ENCODE assay signal across 17 cellular contexts in genomic region chr17:74276051-74276476, GRCh38. TPM values are rescaled to one million over a fixed set of nuclear protein-coding genes. Genes with fewer than 3 reads are reported as not detected.
DNase-seq lines count a peak whose midpoint lies in the region; ATAC-seq, FAIRE-seq and TF ChIP-seq lines count a peak whose summit lies in the region.
"Had no signal": no experiment of that assay in that cellular context is flagged by ENCODE, and none has a peak within 500 bp of the region (broad histone marks: within the 10 kb centered on the region; RNA-seq: fewer than 3 reads in every experiment).

No MANE protein-coding gene starts in this region.

- H3K56ac ChIP-seq in H1 (replicated peaks; ENCODE audit: insufficient read length, low read depth, low read length): no peak overlapping the region

- H3K23me2 ChIP-seq in H1 (ENCODE audit: low read depth, low read length): peaks cover 3% of the 10 kb centered on the region; the same call in 1 of the 2 replicates

- H3K27me3 ChIP-seq in H1 (replicated peaks in 1 of 4; ENCODE audit: control insufficient read depth in 3 of 4, extremely low read depth in 1 of 4, insufficient read depth in 3 of 4, low read length in 3 of 4): peaks cover 0 to 17% (median 15%) of the 10 kb centered on the region in 4 experiments; a peak in 6 of 7 replicates
- H3K27me3 ChIP-seq in testis: no peaks in the 10 kb centered on the region
- no peaks in the 10 kb centered on the region for H3K27me3 ChIP-seq in thyroid gland

- no peaks in the 10 kb centered on the region for H3K79me1 ChIP-seq in H1 (ENCODE audit: low read depth, low read length)

- WGBS in H1 (ENCODE audit: extremely low coverage in 1 of 2, insufficient coverage in 1 of 2, insufficient read length in 1 of 2, insufficient replicate concordance in 2 of 2, low coverage in 1 of 2, low lambda C conversion rate in 2 of 2, missing lambda C conversion rate in 1 of 2), 2 experiments: 90% methylated on average over 12 of the region's 12 CpGs; no CpG with 5 or more reads in 1 of the 2 experiments
- 29 to 37% methylated on average over 9 to 12 of the region's 12 CpGs for WGBS in testis, 2 donors
- 29 to 41% methylated on average over 12 of the region's 12 CpGs for WGBS in thyroid gland, 2 donors

- intact Hi-C loops in activated CD8-positive, alpha-beta T cell treated with anti-CD3 and anti-CD28 coated beads for 36 hours (cut with micrococcal nuclease): no loop called here
- intact Hi-C loops in testis (cut with DNase I; ENCODE audit: low total_unique reads): no loop called here
- intact Hi-C loops in thyroid gland (cut with DNase I): no loop called here

- no peak overlapping the region for H3K14ac ChIP-seq in H1 (ENCODE audit: insufficient read length)

- ATAC-seq in activated CD8-positive, alpha-beta T cell treated with anti-CD3 and anti-CD28 coated beads, Interleukin-2, amount 10 ng/mL, durations not matched to agents 7 days and 5 days: no peak
- ATAC-seq in activated CD8-positive, alpha-beta T cell treated with anti-CD3 and anti-CD28 coated beads for 36 hours: no peak
- ATAC-seq in HG03442 (IDR thresholded peaks at IDR 0.05; ENCODE audit: unreplicated experiment) (no peak), GM21447 (IDR thresholded peaks at IDR 0.05; ENCODE audit: unreplicated experiment) (no peak)

- TF ChIP-seq CTCF in activated CD8-positive, alpha-beta T cell treated with anti-CD3 and anti-CD28 coated beads for 36 hours (IDR thresholded peaks at IDR 0.05): no peak
- TF ChIP-seq CTCF in H1 (IDR thresholded peaks at IDR 0.05; ENCODE audit: control extremely low read depth in 1 of 3, insufficient read depth in 1 of 3, low read depth in 1 of 3, low read length in 3 of 3) (no peak), testis (IDR thresholded peaks at IDR 0.05) (no peak), thyroid gland (IDR thresholded peaks at IDR 0.05) (no peak)

- POLR2A ChIA-PET in activated CD8-positive, alpha-beta T cell treated with anti-CD3 and anti-CD28 coated beads, Interleukin-2, amount 10 ng/mL, durations not matched to agents 7 days and 5 days (lab: Charles Lee): no interaction called here
- POLR2A ChIA-PET in activated CD8-positive, alpha-beta T cell treated with anti-CD3 and anti-CD28 coated beads for 36 hours (lab: Charles Lee): interaction anchor here (1.1 kb wide), 1 partner anchor 72 kb away, joined by 3 read pairs; no protein-coding TSS in a partner anchor
- POLR2A ChIA-PET in H1 (lab: Charles Lee; ENCODE audit: partially characterized antibody): interaction anchor here (2.0 kb wide), 1 partner anchor 68 kb away, joined by 4 read pairs; no protein-coding TSS in a partner anchor

- H3K27me3 Mint-ChIP-seq in activated CD8-positive, alpha-beta T cell treated with anti-CD3 and anti-CD28 coated beads, Interleukin-2, amount 10 ng/mL, durations not matched to agents 7 days and 5 days (ENCODE audit: low read depth): peaks cover 5% of the 10 kb centered on the region
- peaks cover 4% of the 10 kb centered on the region for H3K27me3 Mint-ChIP-seq in activated CD8-positive, alpha-beta T cell treated with anti-CD3 and anti-CD28 coated beads for 36 hours

- TF ChIP-seq POLR2A in H1 (IDR thresholded peaks at IDR 0.05; ENCODE audit: control extremely low read depth in 1 of 2, low read depth in 2 of 2, low read length in 2 of 2) (no peak), testis (IDR thresholded peaks at IDR 0.05) (no peak), thyroid gland (IDR thresholded peaks at IDR 0.05) (no peak)

- CTCF ChIA-PET in activated CD8-positive, alpha-beta T cell treated with anti-CD3 and anti-CD28 coated beads, Interleukin-2, amount 10 ng/mL, durations not matched to agents 7 days and 5 days (lab: Charles Lee): no interaction called here
- CTCF ChIA-PET in activated CD8-positive, alpha-beta T cell treated with anti-CD3 and anti-CD28 coated beads for 36 hours (lab: Charles Lee): interaction anchor here (0.8 to 1.7 kb wide), 3 partner anchors 9 to 12 kb away, joined by 3 to 4 read pairs (median 3); no protein-coding TSS in a partner anchor
- CTCF ChIA-PET in H1 (lab: Charles Lee; ENCODE audit: partially characterized antibody): interaction anchor here (0.6 to 3.3 kb wide), 5 partner anchors 8 to 493 kb away, joined by 3 to 18 read pairs (median 7); no protein-coding TSS in a partner anchor

- no peaks in the 10 kb centered on the region for H3K9me3 Mint-ChIP-seq in activated CD8-positive, alpha-beta T cell treated with anti-CD3 and anti-CD28 coated beads, Interleukin-2, amount 10 ng/mL, durations not matched to agents 7 days and 5 days (ENCODE audit: insufficient read depth)
- H3K9me3 Mint-ChIP-seq in activated CD8-positive, alpha-beta T cell treated with anti-CD3 and anti-CD28 coated beads for 36 hours: no peaks in the 10 kb centered on the region
- H3K9me3 Mint-ChIP-seq: activated CD4-positive, alpha-beta T cell treated with anti-CD3 and anti-CD28 coated beads, Interleukin-2, amount 10 ng/mL, durations not matched to agents 24 days and 14 days had no signal

- H4K91ac ChIP-seq in H1 (replicated peaks; ENCODE audit: insufficient read length, low read length): no peak overlapping the region

- H2BK12ac ChIP-seq in H1 (ENCODE audit: low read depth, low read length): no peak overlapping the region

- H2BK120ac ChIP-seq in H1 (replicated peaks; ENCODE audit: low read depth, low read length): no peak overlapping the region

- peak overlapping the region; percentile 63; the same call in 1 of the 2 replicates for H4K8ac ChIP-seq in H1 (ENCODE audit: extremely low read depth, insufficient read depth, low read length)

- no peak overlapping the region for H3K4ac ChIP-seq in H1 (replicated peaks; ENCODE audit: insufficient read length, low read depth, low read length)

- H3K36me3 ChIP-seq in H1 (ENCODE audit: control insufficient read depth in 2 of 4, insufficient read depth in 4 of 4, low read length in 3 of 4): no peaks in the 10 kb centered on the region
- H3K36me3 ChIP-seq in testis (ENCODE audit: low read depth, missing control alignments): no peaks in the 10 kb centered on the region
- no peaks in the 10 kb centered on the region for H3K36me3 ChIP-seq in thyroid gland

- H3K4me3 ChIP-seq in H1 (ENCODE audit: extremely low read depth in 1 of 4, insufficient read depth in 2 of 4, low read depth in 3 of 4, low read length in 4 of 4) (no peak overlapping the region), testis (no peak overlapping the region), thyroid gland (replicated peaks in 1 of 3) (no peak overlapping the region)

- peak overlapping the region; percentile 21 for H3K27ac Mint-ChIP-seq in activated CD8-positive, alpha-beta T cell treated with anti-CD3 and anti-CD28 coated beads, Interleukin-2, amount 10 ng/mL, durations not matched to agents 7 days and 5 days
- H3K27ac Mint-ChIP-seq in activated CD8-positive, alpha-beta T cell treated with anti-CD3 and anti-CD28 coated beads for 36 hours: no peak overlapping the region
- H3K27ac Mint-ChIP-seq: activated CD4-positive, alpha-beta T cell treated with anti-CD3 and anti-CD28 coated beads, Interleukin-2, amount 10 ng/mL, durations not matched to agents 24 days and 14 days; progenitor cell of endocrine pancreas had no signal

- peaks cover 55% of the 10 kb centered on the region for H3K4me1 Mint-ChIP-seq in activated CD8-positive, alpha-beta T cell treated with anti-CD3 and anti-CD28 coated beads, Interleukin-2, amount 10 ng/mL, durations not matched to agents 7 days and 5 days (ENCODE audit: low read depth)
- H3K4me1 Mint-ChIP-seq in activated CD8-positive, alpha-beta T cell treated with anti-CD3 and anti-CD28 coated beads for 36 hours (ENCODE audit: low read depth): peaks cover 25% of the 10 kb centered on the region

- no peak overlapping the region for H3K4me3 Mint-ChIP-seq in activated CD8-positive, alpha-beta T cell treated with anti-CD3 and anti-CD28 coated beads, Interleukin-2, amount 10 ng/mL, durations not matched to agents 7 days and 5 days
- H3K4me3 Mint-ChIP-seq in activated CD8-positive, alpha-beta T cell treated with anti-CD3 and anti-CD28 coated beads for 36 hours: no peak overlapping the region
- H3K4me3 Mint-ChIP-seq: activated CD4-positive, alpha-beta T cell treated with anti-CD3 and anti-CD28 coated beads, Interleukin-2, amount 10 ng/mL, durations not matched to agents 24 days and 14 days had no signal

- no peak overlapping the region for H2AK5ac ChIP-seq in H1 (ENCODE audit: low read depth, low read length)

- no peak overlapping the region for H3K27ac ChIP-seq in H1 (ENCODE audit: low read depth, low read length)
- H3K27ac ChIP-seq in testis: peak overlapping the region; percentile 48 to 68
- peak overlapping the region in 1 of 3 donors; percentile 33 for H3K27ac ChIP-seq in thyroid gland

- H4K20me1 ChIP-seq in H1 (replicated peaks in 1 of 2; ENCODE audit: control insufficient read depth in 1 of 2, insufficient read depth in 2 of 2, low read length in 2 of 2): no peaks in the 10 kb centered on the region

- H3K4me1 ChIP-seq in H1 (replicated peaks in 1 of 4; ENCODE audit: control insufficient read depth in 3 of 4, insufficient read depth in 4 of 4, low read length in 3 of 4): peaks cover 0 to 5% (median 3%) of the 10 kb centered on the region in 4 experiments; a peak in 6 of 7 replicates
- H3K4me1 ChIP-seq in testis: peaks cover 28% of the 10 kb centered on the region
- peaks cover 8 to 42% of the 10 kb centered on the region in 2 donors for H3K4me1 ChIP-seq in thyroid gland

- peaks cover 4% of the 10 kb centered on the region for H3K36me3 Mint-ChIP-seq in activated CD8-positive, alpha-beta T cell treated with anti-CD3 and anti-CD28 coated beads, Interleukin-2, amount 10 ng/mL, durations not matched to agents 7 days and 5 days (ENCODE audit: low read depth)
- H3K36me3 Mint-ChIP-seq in activated CD8-positive, alpha-beta T cell treated with anti-CD3 and anti-CD28 coated beads for 36 hours (ENCODE audit: low read depth): no peaks in the 10 kb centered on the region

- H2AFZ ChIP-seq in H1 (ENCODE audit: low read length): no peak overlapping the region

- H2BK5ac ChIP-seq in H1 (ENCODE audit: low read depth, low read length): no peak overlapping the region

- DNase-seq in activated CD8-positive, alpha-beta T cell treated with anti-CD3 and anti-CD28 coated beads, Interleukin-2, amount 10 ng/mL, durations not matched to agents 7 days and 5 days: no peak
- DNase-seq in activated CD8-positive, alpha-beta T cell treated with anti-CD3 and anti-CD28 coated beads for 36 hours: no peak
- no peak for DNase-seq in H1 (ENCODE audit: low read depth in 1 of 2, low spot score in 2 of 2)
- peak; percentile 51 for DNase-seq in middle frontal gyrus (ENCODE audit: extremely low spot score, low spot score)
- DNase-seq in testis: peak; percentile 82
- no peak for DNase-seq in thyroid gland
- DNase-seq: activated CD4-positive, alpha-beta T cell treated with anti-CD3 and anti-CD28 coated beads, Interleukin-2, amount 10 ng/mL, durations not matched to agents 24 days and 14 days; NCI-H1417 had no signal

- H2BK15ac ChIP-seq in H1 (ENCODE audit: low read length): no peak overlapping the region

- no peak overlapping the region for H2BK20ac ChIP-seq in H1 (ENCODE audit: low read length)

- H3K79me2 ChIP-seq in H1 (ENCODE audit: control insufficient read depth in 1 of 2, insufficient read depth in 2 of 2, low read length in 2 of 2): no peaks in the 10 kb centered on the region

- no peaks in the 10 kb centered on the region for H3K9me3 ChIP-seq in H1 (ENCODE audit: insufficient read depth in 2 of 2, low read depth in 1 of 2, low read length in 1 of 2)
- H3K9me3 ChIP-seq in testis: no peaks in the 10 kb centered on the region
- H3K9me3 ChIP-seq in thyroid gland: no peaks in the 10 kb centered on the region

- no peak for TF ChIP-seq RAD21 in H1 (IDR thresholded peaks at IDR 0.05 in 1 of 2, conservative IDR thresholded peaks at IDR 0.05 in 1 of 2; ENCODE audit: low read depth in 2 of 2, low read length in 2 of 2)

- no peak overlapping the region for H4K5ac ChIP-seq in H1 (ENCODE audit: insufficient read length, low read depth, low read length)

- no peak overlapping the region for H3K9ac ChIP-seq in H1 (replicated peaks in 1 of 4; ENCODE audit: extremely low read depth in 1 of 4, low read depth in 3 of 4, low read length in 3 of 4)

- FAIRE-seq in H1 (lab: Jason Lieb, UNC): no peak
- FAIRE-seq: A204.1, GM18507, keratinocyte had no signal

- no peak for TF ChIP-seq EP300 in H1 (IDR thresholded peaks at IDR 0.05; ENCODE audit: borderline replicate concordance in 1 of 2, low read depth in 2 of 2, low read length in 2 of 2)

- H3K18ac ChIP-seq in H1 (ENCODE audit: extremely low read depth, low read length): no peak overlapping the region

- H3K23ac ChIP-seq in H1 (ENCODE audit: insufficient read length): no peak overlapping the region

- no peak overlapping the region for H3K4me2 ChIP-seq in H1 (ENCODE audit: insufficient read depth in 1 of 2, low read depth in 2 of 2, low read length in 2 of 2)

RNA-seq across cellular contexts. Expression of gene DNAI2, which starts 2.0 kb away (rescaled TPM):
- total RNA-seq in activated CD8-positive, alpha-beta T cell treated with anti-CD3 and anti-CD28 coated beads, Interleukin-2, amount 10 ng/mL, durations not matched to agents 7 days and 5 days: under 1 TPM; 0.52 to 0.84 TPM
- total RNA-seq in activated CD8-positive, alpha-beta T cell treated with anti-CD3 and anti-CD28 coated beads for 36 hours: under 1 TPM; 0.45 to 0.47 TPM
- total RNA-seq in H1 (2021; fragmentation: NEBNext Ultra II Directional; extraction: Animal tissue kit (Norgen Biotek cat#: 25700)): 0.15 TPM in 1 of 2 replicates, not detected in the other
- polyA plus RNA-seq in H1 (2011; rRNA removed): 0.08 and 0.24 TPM in 2 replicates
- polyA plus RNA-seq in H1 (2011; cell fraction: cytosol; rRNA removed): 0.16 TPM
- polyA plus RNA-seq in H1 (2011; cell fraction: nucleus; rRNA removed): 0.40 TPM
- 0.35 to 0.52 TPM in 2 of 4 replicates, not detected in the others for polyA plus RNA-seq in H1 (2012, experiment 1 of 2)
- polyA plus RNA-seq in H1 (2012, experiment 2 of 2): not detected
- polyA plus RNA-seq in H1 (2013, experiment 1 of 2): 0.10 TPM
- polyA plus RNA-seq in H1 (2013, experiment 2 of 2): 0.06 TPM
- polyA minus RNA-seq in H1 (2011; rRNA and poly(A)+ RNA removed): 0.22 TPM in 1 of 2 replicates, not detected in the other
- polyA minus RNA-seq in H1 (2011; cell fraction: cytosol; rRNA and poly(A)+ RNA removed): not detected
- polyA minus RNA-seq in H1 (2011; cell fraction: nucleus; rRNA and poly(A)+ RNA removed): not detected
- 10 to 100 TPM; 19.6 to 26.9 TPM for total RNA-seq in testis
- polyA plus RNA-seq in testis (ENCODE audit: insufficient read depth, low read depth, low replicate concordance): 80.5 TPM
- under 1 TPM in 1 of 4 donors, not detected in 3; 0.13 TPM for total RNA-seq in thyroid gland
- total RNA-seq: HT1080, progenitor cell of endocrine pancreas had no signal
- polyA plus RNA-seq: adipose tissue, esophagus, keratinocyte had no signal

RNA-seq across cellular contexts. Expression of gene KIF19, which starts 50.0 kb away (rescaled TPM):
- under 1 TPM; 0.37 TPM for total RNA-seq in activated CD8-positive, alpha-beta T cell treated with anti-CD3 and anti-CD28 coated beads, Interleukin-2, amount 10 ng/mL, durations not matched to agents 7 days and 5 days
- under 1 TPM; 0.11 to 0.18 TPM for total RNA-seq in activated CD8-positive, alpha-beta T cell treated with anti-CD3 and anti-CD28 coated beads for 36 hours
- 0.36 and 0.52 TPM in 2 replicates for total RNA-seq in H1 (2021; fragmentation: NEBNext Ultra II Directional; extraction: Animal tissue kit (Norgen Biotek cat#: 25700))
- 0.77 and 1.4 TPM in 2 replicates for polyA plus RNA-seq in H1 (2011; rRNA removed)
- 1.1 TPM for polyA plus RNA-seq in H1 (2011; cell fraction: cytosol; rRNA removed)
- 2.4 TPM for polyA plus RNA-seq in H1 (2011; cell fraction: nucleus; rRNA removed)
- polyA plus RNA-seq in H1 (2012, experiment 1 of 2): 0.29 to 0.87 TPM (median 0.66 TPM) in 4 replicates
- polyA plus RNA-seq in H1 (2012, experiment 2 of 2): 0.20 TPM
- 0.18 TPM for polyA plus RNA-seq in H1 (2013, experiment 1 of 2)
- 0.22 TPM for polyA plus RNA-seq in H1 (2013, experiment 2 of 2)
- polyA minus RNA-seq in H1 (2011; rRNA and poly(A)+ RNA removed): 0.79 and 1.0 TPM in 2 replicates
- polyA minus RNA-seq in H1 (2011; cell fraction: cytosol; rRNA and poly(A)+ RNA removed): 0.73 TPM
- 1.7 TPM for polyA minus RNA-seq in H1 (2011; cell fraction: nucleus; rRNA and poly(A)+ RNA removed)
- 1 to 10 TPM; 3.0 to 3.3 TPM for total RNA-seq in testis
- polyA plus RNA-seq in testis (ENCODE audit: insufficient read depth, low read depth, low replicate concordance): 2.0 TPM
- 1 to 10 TPM in 3 of 4 donors, under 1 TPM in 1; 0.94 to 7.7 (median 2.2) TPM for total RNA-seq in thyroid gland
- total RNA-seq: HT1080 had no signal
- polyA plus RNA-seq: keratinocyte had no signal

Comparison
In these comparisons a context has a peak if more than half of its experiments do, and no peak if none do; other contexts are left out.
1. DNase-seq: peak in middle frontal gyrus (single experiment) and testis (single experiment); none in activated CD8-positive, alpha-beta T cell treated with anti-CD3 and anti-CD28 coated beads, Interleukin-2, amount 10 ng/mL, durations not matched to agents 7 days and 5 days (single experiment), activated CD8-positive, alpha-beta T cell treated with anti-CD3 and anti-CD28 coated beads for 36 hours (single experiment), H1 (0 of 2) and thyroid gland (0 of 2).
2. RNA of gene DNAI2, which starts 2.0 kb away (total RNA-seq): 19.6 to 26.9 TPM in testis; 0.52 to 0.84 TPM in activated CD8-positive, alpha-beta T cell treated with anti-CD3 and anti-CD28 coated beads, Interleukin-2, amount 10 ng/mL, durations not matched to agents 7 days and 5 days, 0.45 to 0.47 TPM in activated CD8-positive, alpha-beta T cell treated with anti-CD3 and anti-CD28 coated beads for 36 hours, 0.15 TPM in H1 and 0.13 TPM in thyroid gland; every median in the first group is over 10 times any median in the second.